In genomic region chr1:159014003-159014571, GRCh38 we compare ENCODE assay signal across 12 cellular contexts.
DNase-seq lines count a peak whose midpoint lies in the region; TF ChIP-seq lines count a peak whose summit lies in the region.
"Had no signal": no experiment of that assay in that cellular context is flagged by ENCODE, and none has a peak within 500 bp of the region (broad histone marks: within the 10 kb centered on the region; RNA-seq: fewer than 3 reads in every experiment).

No MANE protein-coding gene starts in this region.

- no peak overlapping the region for H2AFZ ChIP-seq in OCI-LY1 (ENCODE audit: low read length)

- no peaks in the 10 kb centered on the region for H3K9me3 ChIP-seq in OCI-LY1 (ENCODE audit: low read length)
- no peaks in the 10 kb centered on the region for H3K9me3 ChIP-seq in subcutaneous abdominal adipose tissue (ENCODE audit: control insufficient read depth in 5 of 5, low read length in 5 of 5)

- no peaks in the 10 kb centered on the region for H3F3A ChIP-seq in OCI-LY1 (ENCODE audit: insufficient read depth, low read length)

- peak overlapping the region; percentile 90 for H3K4me3 Mint-ChIP-seq in activated naive CD4-positive, alpha-beta T cell treated with anti-CD3 and anti-CD28 coated beads, Interleukin-2, amount 50 U/mL, for 24 hours

- H3K36me3 ChIP-seq in OCI-LY1 (ENCODE audit: insufficient read depth, low read length), result peaks cover 63% of the 10 kb centered on the region
- H3K36me3 ChIP-seq in subcutaneous abdominal adipose tissue (ENCODE audit: control insufficient read depth in 5 of 5, insufficient read depth in 5 of 5, low read length in 5 of 5), result peaks cover 20 to 35% (median 25%) of the 10 kb centered on the region in 5 donors

- peak overlapping the region; percentile 86 for H3K27ac ChIP-seq in OCI-LY1 (ENCODE audit: low read depth, low read length, poor library complexity, severe bottlenecking)
- peak overlapping the region in 1 of 2 donors; percentile 21 for H3K27ac ChIP-seq in coronary artery
- H3K27ac ChIP-seq in subcutaneous abdominal adipose tissue (ENCODE audit: low read depth, low read length), result peak overlapping the region; percentile 79

- H3K27me3 ChIP-seq in OCI-LY1 (ENCODE audit: insufficient read depth, low read length) (no peaks in the 10 kb centered on the region), subcutaneous abdominal adipose tissue (ENCODE audit: control insufficient read depth in 5 of 5, insufficient read depth in 4 of 5, low read length in 5 of 5) (no peaks in the 10 kb centered on the region)

- H3K27ac Mint-ChIP-seq in activated naive CD4-positive, alpha-beta T cell treated with anti-CD3 and anti-CD28 coated beads, Interleukin-2, amount 50 U/mL, for 24 hours, result peak overlapping the region; percentile 100

- H3K4me1 Mint-ChIP-seq in activated naive CD4-positive, alpha-beta T cell treated with anti-CD3 and anti-CD28 coated beads, Interleukin-2, amount 50 U/mL, for 24 hours, result peaks cover 66% of the 10 kb centered on the region

- H3K79me2 ChIP-seq in OCI-LY1 (ENCODE audit: insufficient read depth, low read length), result peaks cover 42% of the 10 kb centered on the region

- H3K9ac ChIP-seq in OCI-LY1 (ENCODE audit: low read length), result no peak overlapping the region
- no peak overlapping the region for H3K9ac ChIP-seq in subcutaneous abdominal adipose tissue (ENCODE audit: low read length in 5 of 5)

- H4K20me1 ChIP-seq in OCI-LY1 (ENCODE audit: insufficient read depth, low read length), result no peaks in the 10 kb centered on the region

- no peaks in the 10 kb centered on the region for H3K27me3 Mint-ChIP-seq in activated naive CD4-positive, alpha-beta T cell treated with anti-CD3 and anti-CD28 coated beads, Interleukin-2, amount 50 U/mL, for 24 hours

- H3K36me3 Mint-ChIP-seq in activated naive CD4-positive, alpha-beta T cell treated with anti-CD3 and anti-CD28 coated beads, Interleukin-2, amount 50 U/mL, for 24 hours, result peaks cover 57% of the 10 kb centered on the region

- no peaks in the 10 kb centered on the region for H3K9me2 ChIP-seq in OCI-LY1 (ENCODE audit: low read depth, low read length)

- DNase-seq in activated naive CD4-positive, alpha-beta T cell (lab: John Stamatoyannopoulos, UW), result no peak
- DNase-seq in coronary artery (ENCODE audit: low spot score) (no peak), CD1c-positive myeloid dendritic cell (ENCODE audit: extremely low spot score) (no peak), AG08395 (ENCODE audit: low spot score) (no peak)
- DNase-seq in activated effector memory CD4-positive, alpha-beta T cell treated with anti-CD3 and anti-CD28 coated beads, Interleukin-2, amount 50 U/mL, for 16 hours, result no peak
- DNase-seq: NCI-H2227 treated with DMSO at 0.1 percent for 48 hours; SHP77; stimulated activated CD8-positive, alpha-beta memory T cell treated with anti-CD3 and anti-CD28 coated beads, Interleukin-4, amount 100 ng/mL, for 48 hours had no signal

- TF ChIP-seq CTCF in OCI-LY1 (IDR thresholded peaks at IDR 0.05; ENCODE audit: low read length) (no peak), coronary artery (IDR thresholded peaks at IDR 0.05) (no peak)

- H3K4me2 ChIP-seq in OCI-LY1 (ENCODE audit: low read length), result peak overlapping the region; percentile 91

- H3K9me3 Mint-ChIP-seq in activated naive CD4-positive, alpha-beta T cell treated with anti-CD3 and anti-CD28 coated beads, Interleukin-2, amount 50 U/mL, for 24 hours, result no peaks in the 10 kb centered on the region
- H3K9me3 Mint-ChIP-seq: brain had no signal

- H3K4me3 ChIP-seq in OCI-LY1 (ENCODE audit: low read depth, low read length, poor library complexity, severe bottlenecking) (no peak overlapping the region), coronary artery (peak overlapping the region; percentile 26), subcutaneous abdominal adipose tissue (ENCODE audit: low read depth in 1 of 5, low read length in 5 of 5) (peak overlapping the region in 4 of 5 donors; percentile 27 to 92 (median 64))

- H3K4me1 ChIP-seq in OCI-LY1 (ENCODE audit: insufficient read depth, low read length, severe bottlenecking) (peaks cover 49% of the 10 kb centered on the region), subcutaneous abdominal adipose tissue (ENCODE audit: control insufficient read depth in 5 of 5, insufficient read depth in 5 of 5, low read length in 5 of 5) (peaks cover 9 to 46% (median 28%) of the 10 kb centered on the region in 5 donors)
